8 cellular contexts compared by ENCODE assay signal in the genomic region with DNA sequence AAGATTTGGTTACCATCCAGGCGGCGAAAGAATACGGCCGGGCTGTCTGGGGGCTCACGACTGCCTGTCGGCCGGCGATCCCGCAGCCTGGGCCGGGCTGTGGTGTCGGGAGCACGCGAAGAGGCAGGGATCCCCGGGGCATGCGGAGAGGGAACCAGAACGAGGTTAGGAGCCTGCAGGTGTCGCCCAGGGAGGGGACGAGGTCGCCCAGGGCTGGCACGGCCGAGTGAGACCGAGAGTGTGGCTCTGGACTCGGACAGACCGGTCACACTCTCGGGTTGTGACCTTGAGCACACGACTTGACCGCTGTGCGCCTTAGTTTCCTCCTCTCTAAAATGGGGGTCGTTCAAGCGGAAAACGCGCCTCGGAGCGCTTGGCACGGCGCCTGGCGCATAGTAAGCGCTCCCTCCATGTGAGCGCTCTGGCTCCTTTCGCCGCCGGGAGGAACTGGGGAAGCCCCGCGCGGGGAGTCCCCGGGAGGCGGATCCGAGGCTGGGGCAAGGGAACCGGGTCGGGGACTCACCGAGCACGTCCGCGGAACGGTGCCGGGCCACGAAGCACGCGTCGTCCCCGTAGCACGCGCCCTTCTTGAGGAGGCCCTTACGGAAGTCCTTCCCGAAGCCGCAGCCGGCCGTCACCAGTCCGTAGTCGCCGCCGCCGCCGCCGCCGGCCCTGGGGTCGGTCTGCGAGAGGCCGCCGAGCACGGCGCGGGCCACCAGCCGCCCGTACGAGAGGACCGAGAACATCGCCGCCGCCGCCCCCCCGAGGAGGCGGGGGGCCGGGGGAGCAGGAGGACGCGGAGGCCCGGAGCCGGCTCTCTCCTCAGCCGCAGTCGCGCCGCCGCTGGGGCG. TPM values are rescaled to one million over a fixed set of nuclear protein-coding genes. Genes with fewer than 3 reads are reported as not detected.
A peak's percentile ranks its signal among the peaks of the same experiment; 100 is the strongest.
DNase-seq lines count a peak whose midpoint lies in the region; ATAC-seq and TF ChIP-seq lines count a peak whose summit lies in the region.

No MANE protein-coding gene starts in this region.

- peak; percentile 27 for DNase-seq in 8988T
- DNase-seq in fibroblast of the aortic adventitia (ENCODE audit: low read depth) = no peak
- DNase-seq in neural progenitor cell (ENCODE audit: low spot score) = peak; percentile 57
- DNase-seq in stimulated activated naive CD8-positive, alpha-beta T cell treated with anti-CD3 and anti-CD28 coated beads, Interleukin-15, amount 100 ng/mL, for 72 hours = peak; percentile 65 to 82

- H2AFZ ChIP-seq in OCI-LY3 (ENCODE audit: low read depth, low read length) (no peak overlapping the region), neural progenitor cell (replicated peaks) (peak overlapping the region; percentile 48)

- H3K27me3 Mint-ChIP-seq in activated T-helper 17 cell treated with anti-CD3 and anti-CD28 coated beads, Interleukin-2, amount 50 U/mL, for 72 hours = no peaks in the 10 kb centered on the region
- no peaks in the 10 kb centered on the region for H3K27me3 Mint-ChIP-seq in neural progenitor cell (ENCODE audit: insufficient read depth, low read depth)
- no peaks in the 10 kb centered on the region for H3K27me3 Mint-ChIP-seq in stimulated activated naive CD8-positive, alpha-beta T cell treated with anti-CD3 and anti-CD28 coated beads, Interleukin-15, amount 100 ng/mL, for 72 hours

- peak; percentile 49 for ATAC-seq in GM18498 (IDR thresholded peaks at IDR 0.05; ENCODE audit: unreplicated experiment)
- peak; percentile 43 for ATAC-seq in HG02885 (IDR thresholded peaks at IDR 0.05; ENCODE audit: poor library complexity, unreplicated experiment)
- peak; percentile 33 for ATAC-seq in activated T-helper 17 cell treated with anti-CD3 and anti-CD28 coated beads, Interleukin-2, amount 50 U/mL, for 72 hours (replicated peaks)
- ATAC-seq in stimulated activated naive CD8-positive, alpha-beta T cell treated with anti-CD3 and anti-CD28 coated beads, Interleukin-15, amount 100 ng/mL, for 72 hours = peak; percentile 47

- H3K4me3 Mint-ChIP-seq in activated T-helper 17 cell treated with anti-CD3 and anti-CD28 coated beads, Interleukin-2, amount 50 U/mL, for 72 hours = peak overlapping the region; percentile 97
- peak overlapping the region; percentile 90 for H3K4me3 Mint-ChIP-seq in neural progenitor cell
- H3K4me3 Mint-ChIP-seq in stimulated activated naive CD8-positive, alpha-beta T cell treated with anti-CD3 and anti-CD28 coated beads, Interleukin-15, amount 100 ng/mL, for 72 hours = peak overlapping the region; percentile 93 to 95

- H3F3A ChIP-seq in neural progenitor cell (ENCODE audit: low read depth) = peaks cover 8% of the 10 kb centered on the region

- H4K20me1 ChIP-seq in OCI-LY3 (ENCODE audit: insufficient read depth, low read length) (peaks cover 49% of the 10 kb centered on the region), neural progenitor cell (ENCODE audit: low read depth) (peaks cover 46% of the 10 kb centered on the region)

- H3K4me3 ChIP-seq in OCI-LY3 (ENCODE audit: low read length) = peak overlapping the region; percentile 85
- H3K4me3 ChIP-seq in fibroblast of the aortic adventitia (ENCODE audit: low read depth, low read length) = peak overlapping the region; percentile 94
- H3K4me3 ChIP-seq in neural progenitor cell = peak overlapping the region; percentile 69

- H3K4me1 ChIP-seq in OCI-LY3 (ENCODE audit: low read length) (peaks cover 58% of the 10 kb centered on the region), neural progenitor cell (peaks cover 21% of the 10 kb centered on the region)

- H3K27me3 ChIP-seq in OCI-LY3 (ENCODE audit: low read depth, low read length) (peaks cover 4% of the 10 kb centered on the region; the same call in 1 of the 2 replicates), neural progenitor cell (peaks cover 14% of the 10 kb centered on the region)

- no peaks in the 10 kb centered on the region for H3K9me3 Mint-ChIP-seq in activated T-helper 17 cell treated with anti-CD3 and anti-CD28 coated beads, Interleukin-2, amount 50 U/mL, for 72 hours
- no peaks in the 10 kb centered on the region for H3K9me3 Mint-ChIP-seq in neural progenitor cell
- no peaks in the 10 kb centered on the region for H3K9me3 Mint-ChIP-seq in stimulated activated naive CD8-positive, alpha-beta T cell treated with anti-CD3 and anti-CD28 coated beads, Interleukin-15, amount 100 ng/mL, for 72 hours

- peak overlapping the region; percentile 72 for H3K4me2 ChIP-seq in OCI-LY3 (ENCODE audit: low read length)
- H3K4me2 ChIP-seq in neural progenitor cell = peak overlapping the region; percentile 97

- peaks cover 39% of the 10 kb centered on the region for H3K36me3 Mint-ChIP-seq in activated T-helper 17 cell treated with anti-CD3 and anti-CD28 coated beads, Interleukin-2, amount 50 U/mL, for 72 hours (ENCODE audit: low read depth)
- peaks cover 11% of the 10 kb centered on the region for H3K36me3 Mint-ChIP-seq in neural progenitor cell

- no peaks in the 10 kb centered on the region for H3K9me3 ChIP-seq in OCI-LY3 (ENCODE audit: insufficient read depth, low read length)
- H3K9me3 ChIP-seq in neural progenitor cell (ENCODE audit: low read depth) = no peaks in the 10 kb centered on the region

- peaks cover 56% of the 10 kb centered on the region for H3K79me2 ChIP-seq in OCI-LY3 (ENCODE audit: low read length)
- H3K79me2 ChIP-seq in neural progenitor cell (ENCODE audit: low read depth) = peaks cover 53% of the 10 kb centered on the region

- H3K9ac ChIP-seq in OCI-LY3 (ENCODE audit: low read length) = peak overlapping the region; percentile 78
- H3K9ac ChIP-seq in neural progenitor cell = peak overlapping the region; percentile 34

- H3K4me1 Mint-ChIP-seq in activated T-helper 17 cell treated with anti-CD3 and anti-CD28 coated beads, Interleukin-2, amount 50 U/mL, for 72 hours = peaks cover 27% of the 10 kb centered on the region
- peaks cover 28% of the 10 kb centered on the region for H3K4me1 Mint-ChIP-seq in neural progenitor cell
- H3K4me1 Mint-ChIP-seq in stimulated activated naive CD8-positive, alpha-beta T cell treated with anti-CD3 and anti-CD28 coated beads, Interleukin-15, amount 100 ng/mL, for 72 hours = peaks cover 69% of the 10 kb centered on the region

- H3K27ac ChIP-seq in OCI-LY3 (ENCODE audit: low read length) (peak overlapping the region; percentile 72), neural progenitor cell (no peak overlapping the region)

- TF ChIP-seq CTCF in OCI-LY3 (IDR thresholded peaks at IDR 0.05; ENCODE audit: low read depth, low read length) (no peak), fibroblast of the aortic adventitia (IDR thresholded peaks at IDR 0.05; ENCODE audit: insufficient read depth, low read length) (no peak), neural progenitor cell (IDR thresholded peaks at IDR 0.05) (no peak)

- peak overlapping the region; percentile 87 for H3K27ac Mint-ChIP-seq in activated T-helper 17 cell treated with anti-CD3 and anti-CD28 coated beads, Interleukin-2, amount 50 U/mL, for 72 hours
- H3K27ac Mint-ChIP-seq in neural progenitor cell = peak overlapping the region; percentile 16
- peak overlapping the region; percentile 92 to 95 for H3K27ac Mint-ChIP-seq in stimulated activated naive CD8-positive, alpha-beta T cell treated with anti-CD3 and anti-CD28 coated beads, Interleukin-15, amount 100 ng/mL, for 72 hours

- H3K36me3 ChIP-seq in OCI-LY3 (replicated peaks; ENCODE audit: low read depth, low read length) (peaks cover 15% of the 10 kb centered on the region), neural progenitor cell (no peaks in the 10 kb centered on the region)

RNA-seq across cellular contexts. Expression of gene PPTC7, which starts 0.6 kb away (rescaled TPM):
- 10 to 100 TPM; 31.4 to 36.7 TPM for total RNA-seq in activated T-helper 17 cell treated with anti-CD3 and anti-CD28 coated beads, Interleukin-2, amount 50 U/mL, for 72 hours
- total RNA-seq in fibroblast of the aortic adventitia (ENCODE audit: low replicate concordance) (6.1 and 11.9 TPM in 2 replicates), neural progenitor cell (ENCODE audit: low replicate concordance) (9.1 and 11.2 TPM in 2 replicates)

RNA-seq across cellular contexts. Expression of gene TCTN1, which starts 31.4 kb away (rescaled TPM):
- 1 to 10 TPM; 3.5 to 6.4 TPM for total RNA-seq in activated T-helper 17 cell treated with anti-CD3 and anti-CD28 coated beads, Interleukin-2, amount 50 U/mL, for 72 hours
- total RNA-seq in fibroblast of the aortic adventitia (ENCODE audit: low replicate concordance) (46.3 and 80.4 TPM in 2 replicates), neural progenitor cell (ENCODE audit: low replicate concordance) (42.7 and 48.6 TPM in 2 replicates)

Comparison
In these comparisons a context has a peak if more than half of its experiments do, and no peak if none do; other contexts are left out.
1. H3K27ac Mint-ChIP-seq: peak in every context shown above with its lines; median percentile 94 in stimulated activated naive CD8-positive, alpha-beta T cell treated with anti-CD3 and anti-CD28 coated beads, Interleukin-15, amount 100 ng/mL, for 72 hours; 87 in activated T-helper 17 cell treated with anti-CD3 and anti-CD28 coated beads, Interleukin-2, amount 50 U/mL, for 72 hours; 16 in neural progenitor cell.